ENCODE assay signal across 8 cellular contexts in the genomic region with DNA sequence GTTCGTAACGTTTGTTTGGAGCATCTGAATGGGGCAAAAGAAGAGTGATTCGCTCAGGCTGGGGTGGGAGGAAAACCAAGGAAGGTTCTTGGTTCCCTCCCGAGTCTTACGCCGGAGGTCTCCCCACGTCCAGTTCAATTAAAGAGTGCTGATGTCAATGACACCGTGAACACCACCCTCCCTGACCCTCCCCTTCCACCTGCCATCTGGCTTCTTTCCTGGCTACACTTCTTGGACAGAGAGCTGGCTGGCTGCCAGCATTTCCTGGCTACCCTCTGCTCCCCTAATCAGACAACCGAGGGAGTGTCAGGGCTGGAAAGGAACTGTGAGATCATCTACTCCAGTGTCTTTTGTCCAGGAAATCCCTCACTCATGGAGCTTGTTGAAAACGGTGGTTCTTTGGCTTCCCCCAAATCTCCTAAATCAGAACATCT. TPM values are rescaled to one million over a fixed set of nuclear protein-coding genes. Genes with fewer than 3 reads are reported as not detected.
DNase-seq lines count a peak whose midpoint lies in the region; ATAC-seq and TF ChIP-seq lines count a peak whose summit lies in the region.

No MANE protein-coding gene starts in this region.

- peaks cover 0 to 13% of the 10 kb centered on the region in 2 donors for H3K4me1 ChIP-seq in mucosa of rectum (ENCODE audit: control insufficient read depth in 2 of 2, insufficient read depth in 2 of 2, low read length in 2 of 2)

- peaks cover 7% of the 10 kb centered on the region for H3K4me1 Mint-ChIP-seq in chondrocyte (ENCODE audit: low read depth)

- no peak overlapping the region for H3K27ac Mint-ChIP-seq in chondrocyte (ENCODE audit: unreplicated experiment)

- no peaks in the 10 kb centered on the region for H3K9me3 ChIP-seq in mucosa of rectum (ENCODE audit: control insufficient read depth in 2 of 2, low read length in 2 of 2)

- H3K27me3 Mint-ChIP-seq in chondrocyte (ENCODE audit: low read depth), result peaks cover 5% of the 10 kb centered on the region

- H3K9me3 Mint-ChIP-seq in chondrocyte (ENCODE audit: low read depth), result peaks cover 2% of the 10 kb centered on the region

- TF ChIP-seq CTCF in C4-2B (conservative IDR thresholded peaks at IDR 0.05) (peak; percentile 49), chondrocyte (IDR thresholded peaks at IDR 0.05) (peak; percentile 24)

- DNase-seq in NCI-H2029 (lab: John Stamatoyannopoulos, UW), result peak; percentile 37
- DNase-seq in chondrocyte (ENCODE audit: low spot score), result no peak
- no peak for DNase-seq in activated CD4-positive, alpha-beta T cell treated with anti-CD3 and anti-CD28 coated beads for 4 hours
- no peak for DNase-seq in medulla oblongata (ENCODE audit: extremely low spot score)

- no peak for ATAC-seq in GM19397 (IDR thresholded peaks at IDR 0.05; ENCODE audit: unreplicated experiment)
- ATAC-seq in GM19467 (IDR thresholded peaks at IDR 0.05; ENCODE audit: unreplicated experiment), result no peak

- H3K36me3 Mint-ChIP-seq in chondrocyte (ENCODE audit: low read depth), result no peaks in the 10 kb centered on the region

- peak overlapping the region in 1 of 2 donors; percentile 9 for H3K9ac ChIP-seq in mucosa of rectum (ENCODE audit: low read depth in 1 of 2, low read length in 2 of 2)

- H3K4me3 Mint-ChIP-seq in chondrocyte (ENCODE audit: unreplicated experiment), result no peak overlapping the region

- H3K27me3 ChIP-seq in mucosa of rectum (ENCODE audit: control insufficient read depth in 2 of 2, insufficient read depth in 2 of 2, low read length in 2 of 2), result no peaks in the 10 kb centered on the region

- no peaks in the 10 kb centered on the region for H3K36me3 ChIP-seq in mucosa of rectum (ENCODE audit: control insufficient read depth in 2 of 2, insufficient read depth in 2 of 2, low read length in 2 of 2)

- peak overlapping the region; percentile 31 to 65 for H3K4me3 ChIP-seq in mucosa of rectum (ENCODE audit: low read length in 2 of 2)

- no peak overlapping the region for H3K27ac ChIP-seq in C4-2B
- peak overlapping the region; percentile 48 to 62 for H3K27ac ChIP-seq in mucosa of rectum (ENCODE audit: low read depth in 2 of 2, low read length in 2 of 2)

RNA-seq across cellular contexts. Expression of gene FFAR4, which starts 24.1 kb away (rescaled TPM):
- total RNA-seq in chondrocyte, result not detected in 3 replicates

RNA-seq across cellular contexts. Expression of gene CEP55, which starts 46.0 kb away (rescaled TPM):
- total RNA-seq in chondrocyte, result 7.5 to 9.3 TPM (median 8.4 TPM) in 3 replicates

RNA-seq across cellular contexts. Expression of gene RBP4, which starts 58.7 kb away (rescaled TPM):
- total RNA-seq in chondrocyte, result 10.7 to 30.1 TPM (median 29.3 TPM) in 3 replicates
